In genomic region chr21:45918835-45919467, GRCh38 we compare ENCODE assay signal across 1 cellular context.
TF ChIP-seq lines count a peak whose summit lies in the region.

No MANE protein-coding gene starts in this region.

TF ChIP-seq in IMR-90, 13 proteins besides CTCF, POLR2A, EP300 and RAD21 (continued from another document):
- TF ChIP-seq SMC3 (IDR thresholded peaks at IDR 0.05; ENCODE audit: low read depth, low read length) (no peak), MAFK (IDR thresholded peaks at IDR 0.05; ENCODE audit: low read depth, low read length) (no peak), CEBPB (IDR thresholded peaks at IDR 0.05; ENCODE audit: low read depth, low read length) (no peak), MAZ (IDR thresholded peaks at IDR 0.05; ENCODE audit: borderline replicate concordance, low read depth, low read length) (no peak), FOS (IDR thresholded peaks at IDR 0.05; ENCODE audit: low read depth, low read length) (no peak), ELK1 (IDR thresholded peaks at IDR 0.05; ENCODE audit: borderline replicate concordance, low read depth, low read length) (no peak), BHLHE40 (IDR thresholded peaks at IDR 0.05; ENCODE audit: low read depth, low read length) (no peak), CHD1 (IDR thresholded peaks at IDR 0.05; ENCODE audit: low read depth, low read length) (no peak), RFX5 (IDR thresholded peaks at IDR 0.05; ENCODE audit: low read depth, low read length) (no peak)
TF ChIP-seq in IMR-90: peak in this region for 0.
